In genomic region chr21:33478182-33478581, GRCh38 we compare ENCODE assay signal across 8 cellular contexts. TPM values are rescaled to one million over a fixed set of nuclear protein-coding genes. Genes with fewer than 3 reads are reported as not detected.
DNase-seq lines count a peak whose midpoint lies in the region; ATAC-seq and TF ChIP-seq lines count a peak whose summit lies in the region.

No MANE protein-coding gene starts in this region.

- no peak for TF ChIP-seq POLR2A in tibial nerve (IDR thresholded peaks at IDR 0.05)

- H3K4me3 Mint-ChIP-seq in activated naive CD4-positive, alpha-beta T cell treated with anti-CD3 and anti-CD28 coated beads for 36 hours = peak overlapping the region; percentile 89

- no peaks in the 10 kb centered on the region for H3K9me3 ChIP-seq in ascending aorta
- no peaks in the 10 kb centered on the region for H3K9me3 ChIP-seq in lower lobe of right lung
- no peaks in the 10 kb centered on the region for H3K9me3 ChIP-seq in tibial nerve

- POLR2A ChIA-PET in GM10248 (lab: Yijun Ruan, JAX) = no interaction called here

- TF ChIP-seq CTCF in ascending aorta (IDR thresholded peaks at IDR 0.05) = no peak
- no peak for TF ChIP-seq CTCF in lower lobe of right lung (IDR thresholded peaks at IDR 0.05)
- no peak for TF ChIP-seq CTCF in tibial nerve (IDR thresholded peaks at IDR 0.05)
- TF ChIP-seq CTCF in GM10248 (IDR thresholded peaks at IDR 0.05; ENCODE audit: control extremely low read depth, extremely low read depth, low read depth, missing control alignments) = no peak

- intact Hi-C loops in activated naive CD4-positive, alpha-beta T cell treated with anti-CD3 and anti-CD28 coated beads for 36 hours (cut with micrococcal nuclease) = loop anchor here (2.0 to 5.0 kb wide), 2 partner anchors 71 to 706 kb away; partner anchors contain the start of gene PAXBP1
- intact Hi-C loops in ascending aorta (cut with DNase I) = no loop called here
- intact Hi-C loops in lower lobe of right lung (cut with DNase I) = no loop called here

- H3K9me3 Mint-ChIP-seq in activated naive CD4-positive, alpha-beta T cell treated with anti-CD3 and anti-CD28 coated beads for 36 hours = no peaks in the 10 kb centered on the region

- ATAC-seq in lower lobe of right lung (no peak), GM21619 (IDR thresholded peaks at IDR 0.05; ENCODE audit: unreplicated experiment) (no peak), HG03280 (IDR thresholded peaks at IDR 0.05; ENCODE audit: unreplicated experiment) (no peak)

- H3K27me3 Mint-ChIP-seq in activated naive CD4-positive, alpha-beta T cell treated with anti-CD3 and anti-CD28 coated beads for 36 hours (ENCODE audit: low read depth) = no peaks in the 10 kb centered on the region

- no peaks in the 10 kb centered on the region for H3K27me3 ChIP-seq in ascending aorta
- H3K27me3 ChIP-seq in lower lobe of right lung (ENCODE audit: low read depth) = no peaks in the 10 kb centered on the region
- H3K27me3 ChIP-seq in tibial nerve = no peaks in the 10 kb centered on the region

- 60 to 65% methylated on average over 9 of the region's 9 CpGs for WGBS in tibial nerve, 2 donors

- DNase-seq in activated naive CD4-positive, alpha-beta T cell treated with anti-CD3 and anti-CD28 coated beads for 36 hours = no peak
- DNase-seq in activated naive CD4-positive, alpha-beta T cell treated with anti-CD3 and anti-CD28 coated beads, Interleukin-2, amount 50 U/mL, for 16 hours = no peak
- no peak for DNase-seq in ascending aorta (ENCODE audit: low spot score in 2 of 2)
- DNase-seq in lower lobe of right lung = no peak
- no peak for DNase-seq in tibial nerve (ENCODE audit: low spot score in 2 of 2)
- no peak for DNase-seq in GM10248 (ENCODE audit: extremely low spot score)

- CTCF ChIA-PET in activated naive CD4-positive, alpha-beta T cell treated with anti-CD3 and anti-CD28 coated beads for 36 hours (lab: Charles Lee) = interaction anchor here (0.6 kb wide), 1 partner anchor 62 kb away, joined by 3 read pairs; no protein-coding TSS in a partner anchor
- CTCF ChIA-PET in GM10248 (lab: Yijun Ruan, JAX) = no interaction called here

- peaks cover 1% of the 10 kb centered on the region for H3K36me3 Mint-ChIP-seq in activated naive CD4-positive, alpha-beta T cell treated with anti-CD3 and anti-CD28 coated beads for 36 hours (ENCODE audit: low read depth)

- no peak for TF ChIP-seq EP300 in tibial nerve (IDR thresholded peaks at IDR 0.05)

- H3K36me3 ChIP-seq in ascending aorta (no peaks in the 10 kb centered on the region), lower lobe of right lung (peaks cover 7% of the 10 kb centered on the region), tibial nerve (peaks cover 0 to 5% (median 0%) of the 10 kb centered on the region in 3 donors)

- H3K4me1 Mint-ChIP-seq in activated naive CD4-positive, alpha-beta T cell treated with anti-CD3 and anti-CD28 coated beads for 36 hours (ENCODE audit: low read depth) = peaks cover 20% of the 10 kb centered on the region

- H3K4me1 ChIP-seq in ascending aorta = peaks cover 5 to 15% of the 10 kb centered on the region in 2 donors
- H3K4me1 ChIP-seq in lower lobe of right lung = peaks cover 19% of the 10 kb centered on the region
- peaks cover 0 to 31% (median 11%) of the 10 kb centered on the region in 4 donors for H3K4me1 ChIP-seq in tibial nerve

- H3K4me3 ChIP-seq in ascending aorta (peak overlapping the region; percentile 80 to 81), lower lobe of right lung (peak overlapping the region; percentile 93), tibial nerve (peak overlapping the region; percentile 75 to 89 (median 78))

- H3K27ac ChIP-seq in ascending aorta (peak overlapping the region in 1 of 2 donors; percentile 95), lower lobe of right lung (peak overlapping the region; percentile 99), tibial nerve (peak overlapping the region in 2 of 4 donors; percentile 91 to 96)

- H3K27ac Mint-ChIP-seq in activated naive CD4-positive, alpha-beta T cell treated with anti-CD3 and anti-CD28 coated beads for 36 hours = no peak overlapping the region

RNA-seq across cellular contexts. Expression of gene TMEM50B, which starts 1.6 kb away (rescaled TPM):
- 10 to 100 TPM; 17.8 to 18.2 TPM for total RNA-seq in activated naive CD4-positive, alpha-beta T cell treated with anti-CD3 and anti-CD28 coated beads for 36 hours
- total RNA-seq in ascending aorta = 24.9 TPM
- total RNA-seq in lower lobe of right lung = 59.6 TPM
- total RNA-seq in tibial nerve = 100 to 1,000 TPM in 3 of 4 donors, 10 to 100 TPM in 1; 77.7 to 155 (median 146) TPM

RNA-seq across cellular contexts. Expression of gene DNAJC28, which starts 13.3 kb away (rescaled TPM):
- total RNA-seq in activated naive CD4-positive, alpha-beta T cell treated with anti-CD3 and anti-CD28 coated beads for 36 hours = under 1 TPM; 0.17 TPM
- 1.5 TPM for total RNA-seq in ascending aorta
- 2.1 TPM for total RNA-seq in lower lobe of right lung
- total RNA-seq in tibial nerve = 1 to 10 TPM in 3 of 4 donors, under 1 TPM in 1; 0.66 to 3.6 (median 1.7) TPM
